8 cellular contexts compared by ENCODE assay signal in the genomic region with DNA sequence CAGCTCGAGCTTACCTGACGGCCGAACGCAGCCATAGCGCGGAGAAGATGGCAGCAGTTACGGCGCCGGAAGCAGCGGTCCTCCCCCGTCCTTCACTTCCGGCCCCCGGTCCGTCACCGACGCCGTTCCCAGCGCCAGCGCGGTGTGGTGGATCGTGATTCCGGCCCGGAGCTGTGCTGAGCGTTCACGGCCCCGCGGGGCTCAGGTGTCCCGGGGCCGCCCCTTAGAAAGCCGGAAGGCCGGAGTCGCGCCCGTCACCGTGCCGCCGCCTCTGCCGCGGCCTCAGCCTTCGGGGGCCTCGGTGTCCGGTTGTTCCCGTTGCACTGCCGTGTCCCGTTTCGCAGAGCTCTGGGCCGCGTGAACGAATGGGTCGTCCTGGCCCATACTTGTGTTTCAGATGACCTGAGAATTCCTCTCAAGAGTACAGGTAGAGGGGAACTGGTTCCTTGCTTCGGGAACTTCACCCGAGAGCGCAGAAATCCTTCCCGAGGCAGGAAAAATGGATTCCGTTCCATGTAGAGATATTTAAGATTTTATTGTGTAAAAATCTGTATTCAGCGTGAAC. TPM values are rescaled to one million over a fixed set of nuclear protein-coding genes. Genes with fewer than 3 reads are reported as not detected.
DNase-seq lines count a peak whose midpoint lies in the region; ATAC-seq lines count a peak whose summit lies in the region.

A gene with protein sequence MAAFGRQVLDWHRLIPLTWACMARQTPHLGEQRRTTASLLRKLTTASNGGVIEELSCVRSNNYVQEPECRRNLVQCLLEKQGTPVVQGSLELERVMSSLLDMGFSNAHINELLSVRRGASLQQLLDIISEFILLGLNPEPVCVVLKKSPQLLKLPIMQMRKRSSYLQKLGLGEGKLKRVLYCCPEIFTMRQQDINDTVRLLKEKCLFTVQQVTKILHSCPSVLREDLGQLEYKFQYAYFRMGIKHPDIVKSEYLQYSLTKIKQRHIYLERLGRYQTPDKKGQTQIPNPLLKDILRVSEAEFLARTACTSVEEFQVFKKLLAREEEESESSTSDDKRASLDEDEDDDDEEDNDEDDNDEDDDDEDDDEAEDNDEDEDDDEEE (minus strand): TSS at position 49 of the 565 bp plus-strand sequence. CDS start 14 bp downstream, at position 35.

- H3K4me1 ChIP-seq in NT2/D1 (ENCODE audit: insufficient read depth, insufficient read length), result peaks cover 3% of the 10 kb centered on the region
- H3K4me1 ChIP-seq in mesodermal cell (ENCODE audit: control insufficient read depth, insufficient read depth, low read length, poor library complexity, severe bottlenecking), result no peaks in the 10 kb centered on the region

- in situ Hi-C loops in endometrial microvascular endothelial cells (cut with HindIII; ENCODE audit: inconsistent ontology term, low pct_unique_long_range_greater_than_20kb, low sequenced_read_pairs), result no loop called here

- H3K9ac ChIP-seq in NT2/D1 (ENCODE audit: insufficient read length, low read depth), result peak within 1 kb of the TSS; percentile 98

- peak; percentile 87 for ATAC-seq in GM19468 (IDR thresholded peaks at IDR 0.05; ENCODE audit: extremely low read depth, unreplicated experiment)

- peak within 1 kb of the TSS; percentile 99 for H3K4me3 ChIP-seq in NT2/D1 (ENCODE audit: insufficient read length, low read depth)
- peak within 1 kb of the TSS; percentile 91 for H3K4me3 ChIP-seq in mesodermal cell (ENCODE audit: extremely low read depth, insufficient read depth, low read length, poor library complexity, severe bottlenecking)

- 0 to 1% methylated on average over 42 to 45 of the region's 56 CpGs for WGBS in mesodermal cell (ENCODE audit: insufficient coverage in 2 of 2), 2 experiments

- DNase-seq in COLO829 (ENCODE audit: low spot score) (peak; percentile 64), HT-29 (ENCODE audit: low spot score) (peak; percentile 92), NT2/D1 (ENCODE audit: low read depth, low spot score) (peak; percentile 78)
- DNase-seq in activated CD8-positive, alpha-beta memory T cell treated with anti-CD3 and anti-CD28 coated beads, Interleukin-2, amount 50 U/mL, for 4 hours, result peak; percentile 87
- peak; percentile 73 to 74 for DNase-seq in stimulated activated CD8-positive, alpha-beta memory T cell treated with anti-CD3 and anti-CD28 coated beads, Interleukin-15, amount 100 ng/mL, for 4 hours (ENCODE audit: low read depth in 2 of 2)

- peak within 1 kb of the TSS; percentile 29 for H3K27ac ChIP-seq in mesodermal cell (ENCODE audit: low read depth, low read length, severe bottlenecking)

- H3K36me3 ChIP-seq in NT2/D1 (ENCODE audit: insufficient read depth, insufficient read length, low read length) (peaks cover 48% of the 10 kb centered on the region), mesodermal cell (ENCODE audit: control insufficient read depth, insufficient read depth, low read length) (peaks cover 31% of the 10 kb centered on the region)

- H3K9me3 ChIP-seq in NT2/D1 (ENCODE audit: insufficient read depth, low read length) (no peaks in the 10 kb centered on the region), mesodermal cell (ENCODE audit: control insufficient read depth, low read length) (no peaks in the 10 kb centered on the region)

- no peaks in the 10 kb centered on the region for H3K27me3 ChIP-seq in NT2/D1 (ENCODE audit: insufficient read depth, insufficient read length)

RNA-seq across cellular contexts. Expression of the gene that starts here (rescaled TPM):
- total RNA-seq in HT-29 (2014; rRNA removed; shearing (Covaris generic)), result 29.0 and 29.8 TPM in 2 replicates
- 37.3 TPM for total RNA-seq in endometrial microvascular endothelial cells (ENCODE audit: inconsistent ontology term)
- 25.8 TPM for polyA plus RNA-seq in mesodermal cell (2013, experiment 1 of 2)
- 28.1 TPM for polyA plus RNA-seq in mesodermal cell (2013, experiment 2 of 2)

Comparison
In these comparisons a context has a peak if more than half of its experiments do, and no peak if none do; other contexts are left out.
1. Peak in every context shown above with its lines: DNase-seq, ATAC-seq, H3K4me3 ChIP-seq and H3K27ac ChIP-seq.